In genomic region chr5:14351845-14352712, GRCh38 we compare ENCODE assay signal across 8 cellular contexts.
DNase-seq lines count a peak whose midpoint lies in the region; ATAC-seq and TF ChIP-seq lines count a peak whose summit lies in the region.

No MANE protein-coding gene starts in this region.

- H3K9me3 ChIP-seq in adipocyte (ENCODE audit: control insufficient read depth, low read length) = no peaks in the 10 kb centered on the region
- H3K9me3 ChIP-seq in sigmoid colon = no peaks in the 10 kb centered on the region

- H3K4me1 ChIP-seq in adipocyte (ENCODE audit: control insufficient read depth, insufficient read depth, low read length) (no peaks in the 10 kb centered on the region), sigmoid colon (peaks cover 0 to 36% (median 22%) of the 10 kb centered on the region in 4 donors)

- TF ChIP-seq CTCF in GM12874 (IDR thresholded peaks at IDR 0.05; ENCODE audit: insufficient read depth, low read depth, low read length) (peak; percentile 96), NB4 (IDR thresholded peaks at IDR 0.05; ENCODE audit: low read depth, low read length) (peak; percentile 97), sigmoid colon (IDR thresholded peaks at IDR 0.05) (peak; percentile 43 to 92 (median 80))

- H3K27me3 ChIP-seq in adipocyte (replicated peaks; ENCODE audit: control insufficient read depth, insufficient read depth, low read length) = no peaks in the 10 kb centered on the region
- H3K27me3 ChIP-seq in sigmoid colon = no peaks in the 10 kb centered on the region

- peak; percentile 73 for DNase-seq in NB4 (ENCODE audit: low read depth)
- peak; percentile 45 for DNase-seq in SKM-1 (lab: John Stamatoyannopoulos, UW; ENCODE audit: unreplicated experiment)
- DNase-seq in adipocyte (ENCODE audit: low read depth) = peak; percentile 84
- peak; percentile 57 for DNase-seq in left cardiac atrium
- DNase-seq in sigmoid colon = peak; percentile 82

- H3K9ac ChIP-seq in adipocyte (ENCODE audit: low read length) = no peak overlapping the region

- TF ChIP-seq EP300 in sigmoid colon (IDR thresholded peaks at IDR 0.05) = no peak

- WGBS in sigmoid colon, 2 donors = 72 to 73% methylated on average over 7 of the region's 7 CpGs

- ATAC-seq in HG02571 (IDR thresholded peaks at IDR 0.05; ENCODE audit: unreplicated experiment) (peak; percentile 84), left cardiac atrium (peak; percentile 89 to 90), HG03457 (IDR thresholded peaks at IDR 0.05; ENCODE audit: unreplicated experiment) (no peak)

- no peak overlapping the region for H3K27ac ChIP-seq in sigmoid colon

- intact Hi-C loops in left cardiac atrium (cut with DNase I) (loop anchor here in 1 of 2 donors (1.0 to 10.0 kb wide), 2 partner anchors 296 to 367 kb away; no protein-coding TSS in a partner anchor), sigmoid colon (cut with DNase I) (loop anchor here (5.0 kb wide), 3 partner anchors 245 to 360 kb away; no protein-coding TSS in a partner anchor)

- H3K4me3 ChIP-seq in NB4 (ENCODE audit: low read depth, low read length) (no peak overlapping the region), adipocyte (ENCODE audit: low read length) (no peak overlapping the region), sigmoid colon (no peak overlapping the region)

- TF ChIP-seq POLR2A in NB4 (IDR thresholded peaks at IDR 0.05; ENCODE audit: extremely low read depth, insufficient read length) (no peak), sigmoid colon (IDR thresholded peaks at IDR 0.05) (no peak)

- peaks cover 65% of the 10 kb centered on the region for H3K36me3 ChIP-seq in adipocyte (ENCODE audit: control insufficient read depth, insufficient read depth, low read length, severe bottlenecking)
- H3K36me3 ChIP-seq in sigmoid colon = peaks cover 0 to 5% (median 0%) of the 10 kb centered on the region in 4 donors
